ENCODE assay signal across 1 cellular context in the genomic region with DNA sequence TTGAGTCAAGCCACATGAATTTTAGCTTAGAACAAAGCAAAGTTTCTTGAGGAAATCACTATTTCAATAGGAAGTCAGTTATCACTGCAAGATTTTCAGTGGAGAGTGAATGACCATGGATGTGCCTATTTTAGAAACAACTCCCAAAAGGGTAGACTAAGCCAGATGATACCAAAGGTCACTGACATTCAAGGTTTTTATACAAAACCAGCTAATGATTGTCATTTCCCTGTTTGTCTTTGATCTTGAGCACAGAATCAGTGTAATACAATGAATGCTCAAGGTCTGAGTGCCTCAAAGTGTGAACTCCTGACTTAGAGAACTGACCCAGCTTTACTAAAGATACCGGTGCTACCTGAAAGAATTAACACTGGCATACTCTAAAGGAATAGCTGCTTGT.
TF ChIP-seq lines count a peak whose summit lies in the region.

No MANE protein-coding gene starts in this region.

TF ChIP-seq in IMR-90, 13 proteins besides CTCF, POLR2A, EP300 and RAD21 (continued from another document):
- TF ChIP-seq, protein P1, sequence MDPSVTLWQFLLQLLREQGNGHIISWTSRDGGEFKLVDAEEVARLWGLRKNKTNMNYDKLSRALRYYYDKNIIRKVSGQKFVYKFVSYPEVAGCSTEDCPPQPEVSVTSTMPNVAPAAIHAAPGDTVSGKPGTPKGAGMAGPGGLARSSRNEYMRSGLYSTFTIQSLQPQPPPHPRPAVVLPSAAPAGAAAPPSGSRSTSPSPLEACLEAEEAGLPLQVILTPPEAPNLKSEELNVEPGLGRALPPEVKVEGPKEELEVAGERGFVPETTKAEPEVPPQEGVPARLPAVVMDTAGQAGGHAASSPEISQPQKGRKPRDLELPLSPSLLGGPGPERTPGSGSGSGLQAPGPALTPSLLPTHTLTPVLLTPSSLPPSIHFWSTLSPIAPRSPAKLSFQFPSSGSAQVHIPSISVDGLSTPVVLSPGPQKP (IDR thresholded peaks at IDR 0.05; ENCODE audit: borderline replicate concordance, low read depth, low read length) = no peak
